1 cellular context compared by ENCODE assay signal in the genomic region with DNA sequence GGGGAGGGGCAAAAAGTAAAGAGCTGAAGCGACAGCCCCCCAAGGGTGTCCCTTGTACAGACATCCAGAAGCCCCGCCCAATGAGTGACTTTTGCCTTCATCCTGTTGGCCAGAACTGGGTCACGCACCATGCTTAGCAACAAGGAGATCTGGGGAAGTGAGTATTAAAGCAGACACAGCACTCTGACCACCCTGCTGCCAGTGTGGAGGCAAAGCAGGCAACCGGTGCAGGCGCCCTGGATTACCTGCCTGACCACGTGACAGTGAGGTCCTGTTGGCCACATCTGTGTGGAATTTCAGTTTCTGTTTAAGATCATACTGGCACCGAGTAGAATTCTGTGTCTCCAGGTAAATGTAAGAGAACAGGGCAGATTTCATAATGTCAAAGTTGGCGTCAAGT.
TF ChIP-seq lines count a peak whose summit lies in the region.

No MANE protein-coding gene starts in this region.

TF ChIP-seq in HCT116, 20 proteins besides CTCF, POLR2A, EP300 and RAD21 (continued from another document):
- TF ChIP-seq, protein P1, sequence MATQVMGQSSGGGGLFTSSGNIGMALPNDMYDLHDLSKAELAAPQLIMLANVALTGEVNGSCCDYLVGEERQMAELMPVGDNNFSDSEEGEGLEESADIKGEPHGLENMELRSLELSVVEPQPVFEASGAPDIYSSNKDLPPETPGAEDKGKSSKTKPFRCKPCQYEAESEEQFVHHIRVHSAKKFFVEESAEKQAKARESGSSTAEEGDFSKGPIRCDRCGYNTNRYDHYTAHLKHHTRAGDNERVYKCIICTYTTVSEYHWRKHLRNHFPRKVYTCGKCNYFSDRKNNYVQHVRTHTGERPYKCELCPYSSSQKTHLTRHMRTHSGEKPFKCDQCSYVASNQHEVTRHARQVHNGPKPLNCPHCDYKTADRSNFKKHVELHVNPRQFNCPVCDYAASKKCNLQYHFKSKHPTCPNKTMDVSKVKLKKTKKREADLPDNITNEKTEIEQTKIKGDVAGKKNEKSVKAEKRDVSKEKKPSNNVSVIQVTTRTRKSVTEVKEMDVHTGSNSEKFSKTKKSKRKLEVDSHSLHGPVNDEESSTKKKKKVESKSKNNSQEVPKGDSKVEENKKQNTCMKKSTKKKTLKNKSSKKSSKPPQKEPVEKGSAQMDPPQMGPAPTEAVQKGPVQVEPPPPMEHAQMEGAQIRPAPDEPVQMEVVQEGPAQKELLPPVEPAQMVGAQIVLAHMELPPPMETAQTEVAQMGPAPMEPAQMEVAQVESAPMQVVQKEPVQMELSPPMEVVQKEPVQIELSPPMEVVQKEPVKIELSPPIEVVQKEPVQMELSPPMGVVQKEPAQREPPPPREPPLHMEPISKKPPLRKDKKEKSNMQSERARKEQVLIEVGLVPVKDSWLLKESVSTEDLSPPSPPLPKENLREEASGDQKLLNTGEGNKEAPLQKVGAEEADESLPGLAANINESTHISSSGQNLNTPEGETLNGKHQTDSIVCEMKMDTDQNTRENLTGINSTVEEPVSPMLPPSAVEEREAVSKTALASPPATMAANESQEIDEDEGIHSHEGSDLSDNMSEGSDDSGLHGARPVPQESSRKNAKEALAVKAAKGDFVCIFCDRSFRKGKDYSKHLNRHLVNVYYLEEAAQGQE (IDR thresholded peaks at IDR 0.05; ENCODE audit: low read depth), result no peak
- no peak for TF ChIP-seq EZH2phosphoT487 (IDR thresholded peaks at IDR 0.05; ENCODE audit: borderline replicate concordance)
- TF ChIP-seq EGR1 (IDR thresholded peaks at IDR 0.05; ENCODE audit: low read depth), result no peak
- TF ChIP-seq CBX3 (IDR thresholded peaks at IDR 0.05; ENCODE audit: low read depth), result peak; percentile 53; the same call in 1 of the 2 replicates
